ENCODE assay signal across 7 cellular contexts in the genomic region with DNA sequence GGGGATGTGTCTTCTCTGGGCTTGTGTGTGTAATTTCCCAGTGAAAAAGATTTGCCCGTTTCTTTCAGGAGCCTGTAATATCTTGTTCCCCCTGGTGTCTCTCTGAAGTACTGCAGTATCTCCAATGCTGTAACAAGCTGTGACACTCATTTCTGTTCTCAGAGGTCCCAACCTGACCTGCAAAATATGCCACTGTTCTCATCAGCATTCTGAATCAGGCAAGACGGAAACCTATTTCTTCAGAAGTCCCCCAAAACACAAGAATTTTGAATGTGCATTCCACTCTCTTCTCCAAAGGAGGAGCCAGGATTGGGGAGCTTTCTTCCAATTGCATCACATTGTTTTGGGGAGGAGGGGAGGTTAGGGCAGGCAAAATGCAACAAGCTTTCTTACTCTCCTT.
A peak's percentile ranks its signal among the peaks of the same experiment; 100 is the strongest.
DNase-seq lines count a peak whose midpoint lies in the region; ATAC-seq and TF ChIP-seq lines count a peak whose summit lies in the region.

No MANE protein-coding gene starts in this region.

- no peaks in the 10 kb centered on the region for H3K4me1 ChIP-seq in DOHH2 (ENCODE audit: control insufficient read depth, low read length)
- H3K4me1 ChIP-seq in SJCRH30 = no peaks in the 10 kb centered on the region

- H3K9me2 ChIP-seq in DOHH2 (replicated peaks; ENCODE audit: control insufficient read depth, low read length) = no peaks in the 10 kb centered on the region

- ATAC-seq in HG02588 (IDR thresholded peaks at IDR 0.05; ENCODE audit: unreplicated experiment) = no peak

- H3K27me3 ChIP-seq in DOHH2 (ENCODE audit: control insufficient read depth, low read length) = no peaks in the 10 kb centered on the region; the same call in 1 of the 2 replicates
- H3K27me3 ChIP-seq in SJCRH30 = no peaks in the 10 kb centered on the region

- H3F3A ChIP-seq in DOHH2 (ENCODE audit: control insufficient read depth, insufficient read depth) = no peaks in the 10 kb centered on the region

- peak; percentile 84 for TF ChIP-seq CTCF in DOHH2 (IDR thresholded peaks at IDR 0.05; ENCODE audit: low read depth, low read length, poor library complexity, severe bottlenecking)
- peak; percentile 71 for TF ChIP-seq CTCF in foreskin fibroblast (IDR thresholded peaks at IDR 0.05; ENCODE audit: low read depth, low read length)

- H4K20me1 ChIP-seq in DOHH2 (ENCODE audit: control insufficient read depth, insufficient read depth, low read depth, low read length) = no peaks in the 10 kb centered on the region

- H3K4me3 ChIP-seq in DOHH2 (ENCODE audit: low read length) (no peak overlapping the region), SJCRH30 (no peak overlapping the region), foreskin fibroblast (ENCODE audit: low read depth in 1 of 2, low read length in 2 of 2) (no peak overlapping the region)

- no peaks in the 10 kb centered on the region for H3K79me2 ChIP-seq in DOHH2 (ENCODE audit: control insufficient read depth, low read length)

- H3K36me3 ChIP-seq in DOHH2 (ENCODE audit: control insufficient read depth, low read length) (no peaks in the 10 kb centered on the region), SJCRH30 (no peaks in the 10 kb centered on the region)

- peak; percentile 68 for DNase-seq in HS-5 (ENCODE audit: low read depth)
- DNase-seq in SJCRH30 = peak; percentile 28 to 71
- DNase-seq in foreskin fibroblast = peak; percentile 39 to 78
- peak; percentile 50 for DNase-seq in renal cortical epithelial cell (ENCODE audit: low read depth)
- no peak for DNase-seq in activated CD4-positive, alpha-beta T cell treated with anti-CD3 and anti-CD28 coated beads, Interleukin-2, amount 50 U/mL, for 4 hours

- no peak overlapping the region for H3K27ac ChIP-seq in DOHH2 (ENCODE audit: low read depth, low read length)
- H3K27ac ChIP-seq in SJCRH30 = no peak overlapping the region

- H3K4me2 ChIP-seq in DOHH2 (ENCODE audit: low read length) = no peak overlapping the region

- H3K9me3 ChIP-seq in DOHH2 (ENCODE audit: control insufficient read depth, insufficient read depth, low read length) (peaks cover 3% of the 10 kb centered on the region), SJCRH30 (replicated peaks) (peaks cover 3% of the 10 kb centered on the region; the same call in 1 of the 2 replicates)

Comparison
In these comparisons a context has a peak if more than half of its experiments do, and no peak if none do; other contexts are left out.
1. DNase-seq: peak in HS-5 (single experiment), SJCRH30 (2 of 2), foreskin fibroblast (2 of 2) and renal cortical epithelial cell (single experiment); none in activated CD4-positive, alpha-beta T cell treated with anti-CD3 and anti-CD28 coated beads, Interleukin-2, amount 50 U/mL, for 4 hours (0 of 2).